In the genomic region with DNA sequence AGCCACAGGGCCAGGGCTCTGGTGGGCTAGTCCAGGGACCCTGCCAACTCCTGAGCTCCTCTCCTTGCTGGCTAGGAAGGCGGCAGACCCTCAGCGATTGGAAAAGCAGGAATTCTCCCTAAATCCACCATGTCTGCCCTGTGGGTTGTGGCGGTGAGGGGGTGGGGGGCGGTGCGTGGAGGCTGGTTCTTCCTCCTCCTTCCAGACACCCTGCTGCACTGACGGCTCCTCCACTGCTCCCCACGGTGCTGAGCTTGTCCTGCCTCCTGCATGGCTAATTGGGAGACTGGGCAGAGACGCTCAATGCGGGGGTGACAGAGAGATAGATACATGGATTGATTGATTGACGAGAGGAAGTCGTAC, we compare ENCODE assay signal across 2 cellular contexts.
TF ChIP-seq lines count a peak whose summit lies in the region.

No MANE protein-coding gene starts in this region.

TF ChIP-seq in GM23338, 12 proteins besides CTCF, POLR2A, EP300 and RAD21:
- TF ChIP-seq EZH2 (IDR thresholded peaks at IDR 0.05; ENCODE audit: low read depth, unreplicated experiment), result no peak
- TF ChIP-seq POLR2AphosphoS5 (IDR thresholded peaks at IDR 0.05; ENCODE audit: low read depth), result no peak
- TF ChIP-seq, protein P1, sequence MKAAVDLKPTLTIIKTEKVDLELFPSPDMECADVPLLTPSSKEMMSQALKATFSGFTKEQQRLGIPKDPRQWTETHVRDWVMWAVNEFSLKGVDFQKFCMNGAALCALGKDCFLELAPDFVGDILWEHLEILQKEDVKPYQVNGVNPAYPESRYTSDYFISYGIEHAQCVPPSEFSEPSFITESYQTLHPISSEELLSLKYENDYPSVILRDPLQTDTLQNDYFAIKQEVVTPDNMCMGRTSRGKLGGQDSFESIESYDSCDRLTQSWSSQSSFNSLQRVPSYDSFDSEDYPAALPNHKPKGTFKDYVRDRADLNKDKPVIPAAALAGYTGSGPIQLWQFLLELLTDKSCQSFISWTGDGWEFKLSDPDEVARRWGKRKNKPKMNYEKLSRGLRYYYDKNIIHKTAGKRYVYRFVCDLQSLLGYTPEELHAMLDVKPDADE (IDR thresholded peaks at IDR 0.05), result no peak
- no peak for TF ChIP-seq EZH2phosphoT487 (IDR thresholded peaks at IDR 0.05; ENCODE audit: unreplicated experiment)

TF ChIP-seq in H1, 55 proteins besides CTCF, POLR2A, EP300 and RAD21:
- TF ChIP-seq TAF7 (optimal IDR thresholded peaks at IDR 0.05; ENCODE audit: borderline replicate concordance, low read depth, low read length), result no peak
- TF ChIP-seq NRF1 (IDR thresholded peaks at IDR 0.05; ENCODE audit: low read depth, low read length), result no peak
- TF ChIP-seq, protein P2, sequence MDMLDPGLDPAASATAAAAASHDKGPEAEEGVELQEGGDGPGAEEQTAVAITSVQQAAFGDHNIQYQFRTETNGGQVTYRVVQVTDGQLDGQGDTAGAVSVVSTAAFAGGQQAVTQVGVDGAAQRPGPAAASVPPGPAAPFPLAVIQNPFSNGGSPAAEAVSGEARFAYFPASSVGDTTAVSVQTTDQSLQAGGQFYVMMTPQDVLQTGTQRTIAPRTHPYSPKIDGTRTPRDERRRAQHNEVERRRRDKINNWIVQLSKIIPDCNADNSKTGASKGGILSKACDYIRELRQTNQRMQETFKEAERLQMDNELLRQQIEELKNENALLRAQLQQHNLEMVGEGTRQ (IDR thresholded peaks at IDR 0.05; ENCODE audit: low read length), result no peak
- TF ChIP-seq EZH2 (IDR thresholded peaks at IDR 0.05; ENCODE audit: low read depth, low read length, severe bottlenecking), result no peak
- TF ChIP-seq CEBPB (IDR thresholded peaks at IDR 0.05; ENCODE audit: low read depth, low read length), result no peak
- TF ChIP-seq POLR2AphosphoS5 (IDR thresholded peaks at IDR 0.05; ENCODE audit: low read depth, low read length), result no peak
- TF ChIP-seq SUZ12 (IDR thresholded peaks at IDR 0.05; ENCODE audit: low read length), result no peak
- TF ChIP-seq KDM1A (IDR thresholded peaks at IDR 0.05; ENCODE audit: borderline replicate concordance, low read length), result no peak
- TF ChIP-seq YY1 (IDR thresholded peaks at IDR 0.05; ENCODE audit: low read depth, low read length), result no peak
- no peak for TF ChIP-seq RBBP5 (IDR thresholded peaks at IDR 0.05; ENCODE audit: borderline replicate concordance, low read depth, low read length)
- TF ChIP-seq TCF12 (IDR thresholded peaks at IDR 0.05; ENCODE audit: low read depth, low read length), result no peak
- TF ChIP-seq CBX5 (IDR thresholded peaks at IDR 0.05; ENCODE audit: low read depth, low read length), result no peak
- no peak for TF ChIP-seq SP2 (IDR thresholded peaks at IDR 0.05; ENCODE audit: low read length)
